ENCODE assay signal across 8 cellular contexts in the genomic region with DNA sequence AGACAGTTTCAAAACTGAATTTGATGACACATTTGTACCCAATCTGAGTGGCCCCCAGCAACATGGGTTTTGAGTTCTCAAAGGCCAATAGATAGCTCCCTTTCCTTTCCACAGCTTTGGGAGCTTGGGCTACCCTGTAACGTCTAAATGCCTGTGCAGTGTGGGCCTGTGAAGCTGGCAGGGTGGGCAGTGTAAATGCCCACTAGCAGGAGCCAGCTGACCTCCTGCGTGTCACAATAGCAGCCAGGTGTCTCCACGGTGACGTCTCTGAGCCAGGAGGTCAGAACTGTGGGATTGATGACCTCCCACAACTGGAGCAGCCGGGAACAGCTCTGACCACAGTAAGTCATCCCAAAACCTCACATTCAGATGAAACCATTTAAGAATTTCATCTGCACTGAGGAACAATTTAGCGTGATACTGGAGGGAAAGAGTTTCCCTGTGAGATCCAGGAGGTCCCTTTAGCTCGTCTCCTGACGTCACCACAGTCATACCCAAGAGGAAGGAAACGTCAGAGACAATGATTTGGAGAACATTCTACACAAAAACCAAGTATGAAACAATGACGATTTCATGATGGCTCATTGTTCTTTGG. TPM values are rescaled to one million over a fixed set of nuclear protein-coding genes. Genes with fewer than 3 reads are reported as not detected.
DNase-seq lines count a peak whose midpoint lies in the region; ATAC-seq, FAIRE-seq and TF ChIP-seq lines count a peak whose summit lies in the region.
"Had no signal": no experiment of that assay in that cellular context is flagged by ENCODE, and none has a peak within 500 bp of the region (broad histone marks: within the 10 kb centered on the region; RNA-seq: fewer than 3 reads in every experiment).

Gene IPO5, plus strand, starts transcription at position 300 of the 595 bp plus-strand sequence. CDS start 23,022 bp downstream, outside the sequence.

- DNase-seq in MG63 (no peak), breast epithelium (ENCODE audit: low spot score in 2 of 2) (no peak), HepG2 (ENCODE audit: low spot score) (no peak), thoracic aorta (ENCODE audit: low spot score) (no peak), GM20000 (ENCODE audit: low spot score) (no peak), NCI-H524 treated with DMSO at 0.1 percent for 48 hours (lab: John Stamatoyannopoulos, UW) (no peak)
- DNase-seq: NCI-H1048 had no signal

- TF ChIP-seq POLR2A in breast epithelium (IDR thresholded peaks at IDR 0.05) (no peak), HepG2 (IDR thresholded peaks at IDR 0.05; ENCODE audit: insufficient read depth in 1 of 2, low read depth in 2 of 2, low read length in 2 of 2) (no peak)

- no peak for FAIRE-seq in HepG2 (lab: Jason Lieb, UNC)

- BruUV-seq in HepG2 (replicated peaks; lab: Mats Ljungman, UMichigan): no TSS peak

- no peaks in the 10 kb centered on the region for H3K4me1 ChIP-seq in breast epithelium
- H3K4me1 ChIP-seq in HepG2 (ENCODE audit: insufficient read depth, low read length): no peaks in the 10 kb centered on the region
- H3K4me1 ChIP-seq in thoracic aorta (ENCODE audit: control insufficient read depth in 1 of 2, low read depth in 2 of 2): no peaks in the 10 kb centered on the region

- TF ChIP-seq RAD21 in HepG2 (CRISPR knock-in tag; IDR thresholded peaks at IDR 0.05): no peak

- intact Hi-C loops in breast epithelium (cut with DNase I; ENCODE audit: low total_unique reads) (no loop called here), HepG2 (cut with micrococcal nuclease; ENCODE audit: unreplicated experiment) (no loop called here)

- H4K20me1 ChIP-seq in HepG2 (ENCODE audit: insufficient read depth, low read length): no peaks in the 10 kb centered on the region

- no peak within 1 kb of the TSS for H2AFZ ChIP-seq in HepG2 (ENCODE audit: low read length)

- H3K36me3 ChIP-seq in MG63 (no peaks in the 10 kb centered on the region), breast epithelium (no peaks in the 10 kb centered on the region), HepG2 (replicated peaks in 1 of 2; ENCODE audit: control insufficient read depth in 1 of 2, insufficient read depth in 2 of 2, low read length in 2 of 2) (no peaks in the 10 kb centered on the region), thoracic aorta (no peaks in the 10 kb centered on the region)

- H3K27ac ChIP-seq in breast epithelium (no peak within 1 kb of the TSS), HepG2 (ENCODE audit: extremely low read length, insufficient read depth, low read length) (no peak within 1 kb of the TSS), thoracic aorta (no peak within 1 kb of the TSS)

- H3K4me3 ChIP-seq in MG63 (no peak within 1 kb of the TSS), breast epithelium (no peak within 1 kb of the TSS), HepG2 (replicated peaks in 1 of 3; ENCODE audit: insufficient read depth in 1 of 3, low read depth in 2 of 3, low read length in 3 of 3) (no peak within 1 kb of the TSS), thoracic aorta (no peak within 1 kb of the TSS)

- ATAC-seq in HepG2: no peak
- no peak for ATAC-seq in thoracic aorta (ENCODE audit: insufficient number of reproducible peaks, low FRiP score, low read depth)
- ATAC-seq in HG03139 (IDR thresholded peaks at IDR 0.05; ENCODE audit: unreplicated experiment): no peak

- CTCF ChIA-PET in HepG2 (lab: Yijun Ruan, JAX; ENCODE audit: low intra/inter-chr PET ratio, low total read pairs): no interaction called here

- TF ChIP-seq CTCF in breast epithelium (IDR thresholded peaks at IDR 0.05) (no peak), HepG2 (CRISPR knock-in tag; IDR thresholded peaks at IDR 0.05) (no peak), thoracic aorta (IDR thresholded peaks at IDR 0.05) (no peak), GM20000 (IDR thresholded peaks at IDR 0.05; ENCODE audit: extremely low read depth, missing control alignments) (no peak)

- POLR2A ChIA-PET in HepG2 (lab: Yijun Ruan, JAX): no interaction called here

- in situ Hi-C loops in HepG2 (cut with HindIII; ENCODE audit: extremely low pct_ligation_motif_present, low pct_unique_long_range_greater_than_20kb): no loop called here

- no peaks in the 10 kb centered on the region for H3K27me3 ChIP-seq in MG63
- no peaks in the 10 kb centered on the region for H3K27me3 ChIP-seq in breast epithelium
- H3K27me3 ChIP-seq in HepG2 (ENCODE audit: control insufficient read depth in 1 of 2, insufficient read depth in 2 of 2, low read length in 2 of 2): peaks cover 2 to 19% of the 10 kb centered on the region in 2 experiments; a peak in 4 of 5 replicates
- H3K27me3 ChIP-seq in thoracic aorta (replicated peaks; ENCODE audit: insufficient read depth): no peaks in the 10 kb centered on the region

- H3K9me3 ChIP-seq in MG63 (peaks cover 2% of the 10 kb centered on the region; the same call in 1 of the 2 replicates), breast epithelium (no peaks in the 10 kb centered on the region), HepG2 (ENCODE audit: low read length) (no peaks in the 10 kb centered on the region), thoracic aorta (no peaks in the 10 kb centered on the region)

- WGBS in HepG2 (ENCODE audit: low lambda C conversion rate): 7% methylated on average over 6 of the region's 10 CpGs

- no peaks in the 10 kb centered on the region for H3K79me2 ChIP-seq in HepG2 (ENCODE audit: insufficient read depth, low read length)

- H3K9ac ChIP-seq in HepG2 (ENCODE audit: insufficient read depth, low read depth, low read length): no peak within 1 kb of the TSS

- H3K4me2 ChIP-seq in HepG2 (ENCODE audit: low read depth, low read length): no peak within 1 kb of the TSS

- no peak for TF ChIP-seq EP300 in HepG2 (IDR thresholded peaks at IDR 0.05; ENCODE audit: low read depth in 2 of 2, low read length in 2 of 2)
- TF ChIP-seq EP300 in HepG2 (CRISPR knock-in tag; IDR thresholded peaks at IDR 0.05; ENCODE audit: borderline replicate concordance): no peak

TF ChIP-seq in HepG2, 621 proteins besides CTCF, POLR2A, EP300 and RAD21:
- peak; percentile 92 for TF ChIP-seq CREB1 (IDR thresholded peaks at IDR 0.05)
- no peak for TF ChIP-seq CREB1 (CRISPR knock-in tag; IDR thresholded peaks at IDR 0.05)
- TF ChIP-seq MXI1 (IDR thresholded peaks at IDR 0.05; ENCODE audit: borderline replicate concordance, low read depth, low read length): no peak
TF ChIP-seq in HepG2: peak in this region for 1.

RNA-seq across cellular contexts. Expression of gene IPO5, which starts in this region (rescaled TPM):
- 165 and 217 TPM in 2 replicates for total RNA-seq in MG63 (2014; rRNA removed; shearing (Covaris generic); ENCODE audit: low replicate concordance)
- total RNA-seq in breast epithelium (100 to 1,000 TPM in 2 of 3 donors, 10 to 100 TPM in 1; 97.6 to 157 (median 137) TPM), HepG2 (2016; rRNA removed; fragmentation: Illumina TruSeq; extraction: Trizol) (242 and 411 TPM in 2 replicates), thoracic aorta (100 to 1,000 TPM; 110 to 131 TPM)
- 30.4 and 32.9 TPM in 2 replicates for total RNA-seq in HepG2 (2016; cell fraction: cytosol; rRNA removed; fragmentation: Illumina TruSeq; extraction: Trizol; ENCODE audit: low read depth)
- total RNA-seq in HepG2 (2016; cell fraction: insoluble cytoplasmic fraction; rRNA removed; fragmentation: Illumina TruSeq; extraction: Trizol): 233 and 406 TPM in 2 replicates
- total RNA-seq in HepG2 (2016; cell fraction: membrane; rRNA removed; fragmentation: Illumina TruSeq; extraction: Trizol): 125 and 157 TPM in 2 replicates
- 159 and 178 TPM in 2 replicates for total RNA-seq in HepG2 (2016; cell fraction: nucleus; rRNA removed; fragmentation: Illumina TruSeq; extraction: Trizol)
- 117 and 155 TPM in 2 replicates for polyA plus RNA-seq in HepG2 (2011; rRNA removed)
- 89.3 and 105 TPM in 2 replicates for polyA plus RNA-seq in HepG2 (2011; cell fraction: cytosol; rRNA removed)
- 70.8 and 78.2 TPM in 2 replicates for polyA plus RNA-seq in HepG2 (2011; cell fraction: nucleus; rRNA removed)
- polyA plus RNA-seq in HepG2 (2012): 144 and 179 TPM in 2 replicates
- polyA plus RNA-seq in HepG2 (2016; cell fraction: cytosol; fragmentation: Illumina TruSeq; extraction: Trizol; ENCODE audit: low read depth): 16.3 and 18.7 TPM in 2 replicates
- polyA plus RNA-seq in HepG2 (2016; cell fraction: insoluble cytoplasmic fraction; fragmentation: Illumina TruSeq; extraction: Trizol; ENCODE audit: low read depth): 212 and 229 TPM in 2 replicates
- polyA plus RNA-seq in HepG2 (2016; cell fraction: membrane; fragmentation: Illumina TruSeq; extraction: Trizol; ENCODE audit: low read depth): 53.5 and 68.8 TPM in 2 replicates
- polyA plus RNA-seq in HepG2 (2016; cell fraction: nucleus; fragmentation: Illumina TruSeq; extraction: Trizol; ENCODE audit: insufficient read depth, low read depth): 147 TPM in 2 replicates
- polyA minus RNA-seq in HepG2 (2011; rRNA and poly(A)+ RNA removed; ENCODE audit: low replicate concordance): 162 and 233 TPM in 2 replicates
- 193 and 207 TPM in 2 replicates for polyA minus RNA-seq in HepG2 (2011; cell fraction: cytosol; rRNA and poly(A)+ RNA removed)
- polyA minus RNA-seq in HepG2 (2011; cell fraction: nucleus; rRNA and poly(A)+ RNA removed): 174 and 191 TPM in 2 replicates
